ENCODE assay signal across 15 cellular contexts in the genomic region with DNA sequence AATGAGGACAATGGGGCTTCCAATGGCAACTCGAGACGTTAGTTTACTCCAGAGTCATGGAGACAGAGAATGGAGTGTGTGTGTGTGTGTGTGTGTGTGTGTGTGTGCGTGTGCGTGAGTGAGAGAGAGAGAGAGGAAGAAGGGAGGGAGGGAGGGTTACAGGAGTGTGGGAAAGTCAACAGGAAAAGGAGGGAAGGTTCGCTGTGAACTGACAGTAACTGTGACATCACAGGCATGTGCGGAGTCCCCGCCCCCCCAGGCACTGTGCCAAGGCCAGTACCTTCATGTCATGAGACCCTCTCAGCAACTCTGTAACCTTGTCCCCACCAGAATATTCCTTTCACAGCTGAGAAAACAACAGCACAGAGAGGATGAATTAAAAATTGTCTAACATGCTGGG. TPM values are rescaled to one million over a fixed set of nuclear protein-coding genes. Genes with fewer than 3 reads are reported as not detected.
A peak's percentile ranks its signal among the peaks of the same experiment; 100 is the strongest.
DNase-seq lines count a peak whose midpoint lies in the region; ATAC-seq, FAIRE-seq and TF ChIP-seq lines count a peak whose summit lies in the region.
"Not testable (repeated sequence)": the region's sequence is repeated elsewhere in the genome, so short reads cannot be mapped to it uniquely, and the experiment has no call there.
"Had no signal": no experiment of that assay in that cellular context is flagged by ENCODE, and none has a peak within 500 bp of the region (broad histone marks: within the 10 kb centered on the region; RNA-seq: fewer than 3 reads in every experiment).

No MANE protein-coding gene starts in this region.

- intact Hi-C loops in Right ventricle myocardium superior (cut with DNase I); right cardiac atrium (cut with DNase I); right lobe of liver (cut with DNase I); upper lobe of right lung (cut with DNase I): not testable (repeated sequence)

- not testable (repeated sequence) for TF ChIP-seq POLR2A in A549 (IDR thresholded peaks at IDR 0.05; ENCODE audit: low read length); right lobe of liver (IDR thresholded peaks at IDR 0.05)

- not testable (repeated sequence) for FAIRE-seq in A549 (lab: Jason Lieb, UNC)

- H3K4me3 Mint-ChIP-seq in endothelial cell (ENCODE audit: unreplicated experiment), result not testable (repeated sequence)

- TF ChIP-seq RAD21 in A549 (conservative IDR thresholded peaks at IDR 0.05 in 1 of 2, IDR thresholded peaks at IDR 0.05 in 1 of 2), result not testable (repeated sequence)

- H3K36me3 ChIP-seq in right lobe of liver, upper lobe of right lung: not testable (repeated sequence)

- H3K27me3 Mint-ChIP-seq in endothelial cell (ENCODE audit: unreplicated experiment), result not testable (repeated sequence)

- H3K27ac Mint-ChIP-seq in endothelial cell (ENCODE audit: unreplicated experiment), result peak overlapping the region; percentile 94

- H3K36me3 Mint-ChIP-seq in endothelial cell (ENCODE audit: low read depth, unreplicated experiment), result not testable (repeated sequence)

- no CpG with 5 or more reads among the region's 7 CpGs for WGBS in A549 (ENCODE audit: missing lambda C conversion rate)
- WGBS in right cardiac atrium, result 61% methylated on average over 4 of the region's 7 CpGs
- 51% methylated on average over 2 of the region's 7 CpGs for WGBS in right lobe of liver (ENCODE audit: insufficient coverage, low coverage, low lambda C conversion rate, missing lambda C conversion rate)

- H3K4me3 ChIP-seq in A549; right cardiac atrium (ENCODE audit: low read length); right lobe of liver; upper lobe of right lung: not testable (repeated sequence)

- H3K4me1 ChIP-seq in A549; right cardiac atrium (ENCODE audit: control insufficient read depth, insufficient read depth, low read length); right lobe of liver; upper lobe of right lung: not testable (repeated sequence)

- H3K27ac ChIP-seq in A549; right cardiac atrium (ENCODE audit: low read length); right lobe of liver; upper lobe of right lung: not testable (repeated sequence)

- ATAC-seq in A549 (peak; percentile 48 to 72), SK-N-SH treated with all-trans-retinoic acid at 6 μM for 48 hours (peak; percentile 46; the same call in 2 of the 3 replicates), Right ventricle myocardium superior (ENCODE audit: poor library complexity) (peak; percentile 56), right cardiac atrium (peak; percentile 29 to 49), right lobe of liver (peak; percentile 53 to 73 (median 58)), upper lobe of right lung (peak; percentile 48)

- H3K9me3 Mint-ChIP-seq in endothelial cell (ENCODE audit: unreplicated experiment), result not testable (repeated sequence)

- not testable (repeated sequence) for H3K4me2 ChIP-seq in A549

- not testable (repeated sequence) for H3K4me1 Mint-ChIP-seq in endothelial cell (ENCODE audit: unreplicated experiment)

- TF ChIP-seq CTCF in A549 (IDR thresholded peaks at IDR 0.05); endothelial cell (IDR thresholded peaks at IDR 0.05; ENCODE audit: unreplicated experiment); right lobe of liver (IDR thresholded peaks at IDR 0.05); upper lobe of right lung (IDR thresholded peaks at IDR 0.05): not testable (repeated sequence)

- H3K9me3 ChIP-seq in A549; right cardiac atrium (ENCODE audit: control insufficient read depth, low read length); right lobe of liver; upper lobe of right lung: not testable (repeated sequence)

- H3K27me3 ChIP-seq in right cardiac atrium (ENCODE audit: control insufficient read depth, insufficient read depth); right lobe of liver; upper lobe of right lung: not testable (repeated sequence)

- not testable (repeated sequence) for DNase-seq in A549 (ENCODE audit: low read depth in 1 of 2, low spot score in 1 of 2); Right ventricle myocardium superior; right lobe of liver; upper lobe of right lung
- DNase-seq in endothelial cell (ENCODE audit: low spot score) (peak; percentile 9), right cardiac atrium (peak in 1 of 3 donors; percentile 6)

- CTCF ChIA-PET in A549 (lab: Yijun Ruan, JAX), result not testable (repeated sequence)

- TF ChIP-seq EP300 in A549 (IDR thresholded peaks at IDR 0.05), result not testable (repeated sequence)

- POLR2A ChIA-PET in A549 (lab: Yijun Ruan, JAX), result not testable (repeated sequence)

RNA-seq across cellular contexts. Expression of a gene that starts 28.2 kb away (rescaled TPM):
- polyA plus RNA-seq in A549 (2011; rRNA removed) (0.21 TPM in 1 of 2 replicates, not detected in the other), A549 (2017; fragmentation: RNase III; extraction: RNeasy Plus Mini Kit Qiagen cat#74134 plus additional on column Dnase treatment) (0.38 to 0.76 TPM (median 0.62 TPM) in 3 replicates), right cardiac atrium (0.27 TPM)
- 0.09 TPM in 1 of 2 replicates, not detected in the other for polyA plus RNA-seq in A549 (2012; cell fraction: cytosol; rRNA removed)
- polyA plus RNA-seq in A549 (2012; cell fraction: nucleus; rRNA removed), result 1.4 and 2.1 TPM in 2 replicates
- polyA minus RNA-seq in A549 (2011; rRNA and poly(A)+ RNA removed), result not detected in 2 replicates
- total RNA-seq in endothelial cell (ENCODE audit: unreplicated experiment) (1.0 TPM), Right ventricle myocardium superior (0.78 TPM), right cardiac atrium (under 1 TPM in 1 of 4 donors, not detected in 3; 0.53 TPM), right lobe of liver (under 1 TPM in 4 of 6 experiments, not detected in 2; 0.35 to 0.88 (median 0.72) TPM), upper lobe of right lung (not detected)
- total RNA-seq: A673, GM23338, HT1080, IMR-90 had no signal
- polyA plus RNA-seq: AG04450, CD14-positive monocyte, GM23338 had no signal

RNA-seq across cellular contexts. Expression of a gene that starts 32.1 kb away (rescaled TPM):
- polyA plus RNA-seq in A549 (2011; rRNA removed), result not detected in 2 replicates
- polyA plus RNA-seq in A549 (2012; cell fraction: cytosol; rRNA removed), result not detected in 2 replicates
- 0.07 TPM in 1 of 2 replicates, not detected in the other for polyA plus RNA-seq in A549 (2012; cell fraction: nucleus; rRNA removed)
- polyA plus RNA-seq in A549 (2017; fragmentation: RNase III; extraction: RNeasy Plus Mini Kit Qiagen cat#74134 plus additional on column Dnase treatment), result not detected in 3 replicates
- polyA minus RNA-seq in A549 (2011; rRNA and poly(A)+ RNA removed), result not detected in 2 replicates
- 0.13 TPM for total RNA-seq in endothelial cell (ENCODE audit: unreplicated experiment)
- total RNA-seq in Right ventricle myocardium superior, result not detected
- total RNA-seq in right cardiac atrium, result not detected
- polyA plus RNA-seq in right cardiac atrium, result not detected
- total RNA-seq in right lobe of liver, result not detected
- total RNA-seq in upper lobe of right lung, result not detected
- total RNA-seq: A673; CD4-positive, alpha-beta memory T cell; GM23338; HFFc6; HT1080; IMR-90 had no signal
- polyA plus RNA-seq: CD14-positive monocyte, IMR-90 had no signal
